Comparison of ENCODE assay signal across 29 cellular contexts in the genomic region with DNA sequence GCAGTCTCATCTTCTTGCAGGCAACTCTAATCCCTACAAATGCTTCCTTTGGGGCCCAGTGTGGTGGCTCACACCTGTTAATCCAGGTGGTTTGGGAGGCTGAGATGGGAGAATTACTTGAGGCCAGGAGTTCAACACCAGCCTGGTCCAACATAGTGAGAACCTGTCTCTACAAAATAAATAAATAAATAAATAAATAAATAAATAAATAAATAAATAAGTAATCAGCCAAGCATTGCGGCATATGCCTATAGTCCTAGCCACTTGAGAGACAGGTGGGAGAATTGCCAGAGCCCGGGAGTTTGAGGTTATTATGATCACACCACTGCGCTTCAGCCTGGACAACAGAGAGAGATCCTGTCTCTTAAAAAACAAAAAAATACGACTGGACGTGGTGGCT.
"Had no signal": no experiment of that assay in that cellular context is flagged by ENCODE, and none has a peak within 500 bp of the region (broad histone marks: within the 10 kb centered on the region; RNA-seq: fewer than 3 reads in every experiment).

No MANE protein-coding gene starts in this region.

- H3K4me3 ChIP-seq: stomach, suprapubic skin, testis, thoracic aorta, thyroid gland, tibial artery, tibial nerve, transverse colon, upper lobe of left lung, upper lobe of right lung, uterus, vagina had no signal

- H3K27me3 Mint-ChIP-seq: stimulated activated memory B cell treated with anti-CD40 and anti-IgM and Interleukin-4, amounts not matched to agents 10 μg/mL and 1 μg/mL and 100 μg/mL, for 72 hours; stimulated activated naive CD8-positive, alpha-beta T cell treated with anti-CD3 and anti-CD28 coated beads, Interleukin-15, Interleukin-2, amounts not matched to agents 100 ng/mL and 50 ng/mL, for 24 hours had no signal

- H3K36me3 Mint-ChIP-seq: stimulated activated effector memory CD8-positive, alpha-beta T cell treated with anti-CD3 and anti-CD28 coated beads, Interleukin-12 subunit alpha, Interleukin-12 subunit beta, amount 100 ng/mL, for 72 hours; stimulated activated memory B cell treated with anti-CD40 and anti-IgM and Interleukin-4, amounts not matched to agents 10 μg/mL and 1 μg/mL and 100 μg/mL, for 72 hours; stimulated activated naive B cell treated with anti-CD40 and anti-IgM and Interleukin-4, amounts not matched to agents 10 μg/mL and 1 μg/mL and 100 μg/mL, for 72 hours; type B pancreatic cell had no signal

- H3K4me1 ChIP-seq: stomach, suprapubic skin, testis, thyroid gland, tibial artery, tibial nerve, transverse colon, upper lobe of left lung, upper lobe of right lung, uterus, vagina had no signal

- H3K36me3 ChIP-seq: stomach, suprapubic skin, thoracic aorta, thyroid gland, tibial artery, tibial nerve, transverse colon, upper lobe of left lung, upper lobe of right lung, uterus, vagina had no signal

- H3K27ac Mint-ChIP-seq: stimulated activated memory B cell treated with anti-CD40 and anti-IgM and Interleukin-4, amounts not matched to agents 10 μg/mL and 1 μg/mL and 100 μg/mL, for 72 hours; stimulated activated naive B cell treated with anti-CD40 and anti-IgM and Interleukin-4, amounts not matched to agents 10 μg/mL and 1 μg/mL and 100 μg/mL, for 72 hours; stimulated activated naive CD8-positive, alpha-beta T cell treated with anti-CD3 and anti-CD28 coated beads, Interleukin-15, amount 100 ng/mL, for 72 hours; stimulated activated naive CD8-positive, alpha-beta T cell treated with anti-CD3 and anti-CD28 coated beads, Interleukin-15, Interleukin-2, amounts not matched to agents 100 ng/mL and 50 ng/mL, for 24 hours; type B pancreatic cell had no signal

- H3K27ac ChIP-seq: stomach, suprapubic skin, testis, thoracic aorta, thyroid gland, tibial artery, tibial nerve, transverse colon, upper lobe of left lung, upper lobe of right lung, uterus, vagina had no signal

- H3K4me1 Mint-ChIP-seq: stimulated activated memory B cell treated with anti-CD40 and anti-IgM and Interleukin-4, amounts not matched to agents 10 μg/mL and 1 μg/mL and 100 μg/mL, for 72 hours had no signal

- ATAC-seq: stimulated activated effector memory CD8-positive, alpha-beta T cell treated with anti-CD3 and anti-CD28 coated beads, Interleukin-12 subunit alpha, Interleukin-12 subunit beta, amount 100 ng/mL, for 72 hours; stimulated activated memory B cell treated with anti-CD40 and anti-IgM and Interleukin-4, amounts not matched to agents 10 μg/mL and 1 μg/mL and 100 μg/mL, for 72 hours; stimulated activated naive B cell treated with anti-CD40 and anti-IgM and Interleukin-4, amounts not matched to agents 10 μg/mL and 1 μg/mL and 100 μg/mL, for 72 hours; stimulated activated naive CD8-positive, alpha-beta T cell treated with anti-CD3 and anti-CD28 coated beads, Interleukin-15, amount 100 ng/mL, for 72 hours; stimulated activated naive CD8-positive, alpha-beta T cell treated with anti-CD3 and anti-CD28 coated beads, Interleukin-15, Interleukin-2, amounts not matched to agents 100 U/mL and 50 U/mL, for 24 hours; upper lobe of right lung had no signal

- H3K4me3 Mint-ChIP-seq: stimulated activated effector memory CD8-positive, alpha-beta T cell treated with anti-CD3 and anti-CD28 coated beads, Interleukin-12 subunit alpha, Interleukin-12 subunit beta, amount 100 ng/mL, for 72 hours; stimulated activated memory B cell treated with anti-CD40 and anti-IgM and Interleukin-4, amounts not matched to agents 10 μg/mL and 1 μg/mL and 100 μg/mL, for 72 hours; stimulated activated naive B cell treated with anti-CD40 and anti-IgM and Interleukin-4, amounts not matched to agents 10 μg/mL and 1 μg/mL and 100 μg/mL, for 72 hours; stimulated activated naive CD8-positive, alpha-beta T cell treated with anti-CD3 and anti-CD28 coated beads, Interleukin-15, amount 100 ng/mL, for 72 hours; stimulated activated naive CD8-positive, alpha-beta T cell treated with anti-CD3 and anti-CD28 coated beads, Interleukin-15, Interleukin-2, amounts not matched to agents 100 ng/mL and 50 ng/mL, for 24 hours; type B pancreatic cell had no signal

- DNase-seq: stimulated activated CD4-positive, alpha-beta T cell treated with anti-CD3 and anti-CD28 coated beads, Interleukin-2, amount 100 ng/mL, for 48 hours; stimulated activated CD4-positive, alpha-beta T cell treated with anti-CD3 and anti-CD28 coated beads, Interleukin-4, amount 100 ng/mL, for 1 hour; stimulated activated CD4-positive, alpha-beta T cell treated with anti-CD3 and anti-CD28 coated beads, Interleukin-4, amount 100 ng/mL, for 24 hours; stimulated activated CD4-positive, alpha-beta T cell treated with anti-CD3 and anti-CD28 coated beads, Interleukin-4, amount 100 ng/mL, for 4 hours; stimulated activated CD8-positive, alpha-beta memory T cell treated with anti-CD3 and anti-CD28 coated beads, Interleukin-4, amount 100 ng/mL, for 48 hours; stimulated activated naive B cell treated with anti-CD40 and anti-IgM and Interleukin-4, amounts not matched to agents 10 μg/mL and 1 μg/mL and 100 μg/mL, for 72 hours; stimulated activated naive CD4-positive, alpha-beta T cell; stimulated activated naive CD4-positive, alpha-beta T cell treated with Interleukin-2 at 50 U/mL for 16 hours; stimulated activated naive CD8-positive, alpha-beta T cell treated with anti-CD3 and anti-CD28 coated beads, Interleukin-15, amount 100 ng/mL, for 72 hours; stimulated activated naive CD8-positive, alpha-beta T cell treated with anti-CD3 and anti-CD28 coated beads, Interleukin-15, Interleukin-2, amounts not matched to agents 100 U/mL and 50 U/mL, for 24 hours; stomach; substantia nigra; testis; thyroid gland; tibial artery; transverse colon; trophoblast cell; upper lobe of left lung; upper lobe of right lung; uterus had no signal

- H3K9me3 ChIP-seq: stomach, suprapubic skin, testis, thoracic aorta, thyroid gland, tibial artery, tibial nerve, transverse colon, upper lobe of left lung, upper lobe of right lung, uterus, vagina had no signal

- FAIRE-seq: urothelium cell line had no signal

- H3K9me3 Mint-ChIP-seq: stimulated activated effector memory CD8-positive, alpha-beta T cell treated with anti-CD3 and anti-CD28 coated beads, Interleukin-12 subunit alpha, Interleukin-12 subunit beta, amount 100 ng/mL, for 72 hours; stimulated activated memory B cell treated with anti-CD40 and anti-IgM and Interleukin-4, amounts not matched to agents 10 μg/mL and 1 μg/mL and 100 μg/mL, for 72 hours; stimulated activated naive B cell treated with anti-CD40 and anti-IgM and Interleukin-4, amounts not matched to agents 10 μg/mL and 1 μg/mL and 100 μg/mL, for 72 hours; stimulated activated naive CD8-positive, alpha-beta T cell treated with anti-CD3 and anti-CD28 coated beads, Interleukin-15, Interleukin-2, amounts not matched to agents 100 ng/mL and 50 ng/mL, for 24 hours; type B pancreatic cell had no signal
